ENCODE assay signal across 8 cellular contexts in genomic region chr14:61280092-61280525, GRCh38. TPM values are rescaled to one million over a fixed set of nuclear protein-coding genes. Genes with fewer than 3 reads are reported as not detected.
DNase-seq lines count a peak whose midpoint lies in the region; ATAC-seq lines count a peak whose summit lies in the region.

No MANE protein-coding gene starts in this region.

- H3K27ac ChIP-seq in iPS-20b (ENCODE audit: low read length): no peak overlapping the region

- H3K9me3 ChIP-seq in iPS-20b (ENCODE audit: insufficient read depth, low read depth, low read length): no peaks in the 10 kb centered on the region

- ATAC-seq in activated naive CD4-positive, alpha-beta T cell treated with anti-CD3 and anti-CD28 coated beads, Interleukin-2, amount 50 U/mL, for 72 hours: peak; percentile 48 to 63
- ATAC-seq in HG02571 (IDR thresholded peaks at IDR 0.05; ENCODE audit: unreplicated experiment) (no peak), HG03469 (IDR thresholded peaks at IDR 0.05; ENCODE audit: unreplicated experiment) (no peak)

- peak overlapping the region; percentile 41 to 91 for H3K27ac Mint-ChIP-seq in activated naive CD4-positive, alpha-beta T cell treated with anti-CD3 and anti-CD28 coated beads, Interleukin-2, amount 50 U/mL, for 72 hours

- H3K36me3 Mint-ChIP-seq in activated naive CD4-positive, alpha-beta T cell treated with anti-CD3 and anti-CD28 coated beads, Interleukin-2, amount 50 U/mL, for 72 hours: peaks cover 0 to 7% of the 10 kb centered on the region in 2 donors

- H3K36me3 ChIP-seq in iPS-20b (ENCODE audit: insufficient read depth, low read depth, low read length): no peaks in the 10 kb centered on the region

- H3K9ac ChIP-seq in iPS-20b (ENCODE audit: low read depth, low read length): peak overlapping the region; percentile 39; the same call in 1 of the 2 replicates

- peaks cover 35% of the 10 kb centered on the region for H3K27me3 ChIP-seq in iPS-20b (ENCODE audit: insufficient read depth, low read length)

- H3K4me3 ChIP-seq in iPS-20b (ENCODE audit: low read length): peak overlapping the region; percentile 73

- DNase-seq in NCI-H748 (lab: John Stamatoyannopoulos, UW; ENCODE audit: unreplicated experiment): peak; percentile 88
- DNase-seq in activated naive CD4-positive, alpha-beta T cell treated with anti-CD3 and anti-CD28 coated beads, Interleukin-2, amount 50 U/mL, for 72 hours (ENCODE audit: low spot score in 2 of 2): peak in 1 of 2 donors; percentile 52
- DNase-seq in stimulated activated CD4-positive, alpha-beta T cell treated with anti-CD3 and anti-CD28 coated beads, Interleukin-2, amount 100 ng/mL, for 48 hours: peak; percentile 32
- no peak for DNase-seq in NCI-H2081 (lab: John Stamatoyannopoulos, UW)
- DNase-seq in HK-2 (ENCODE audit: unreplicated experiment): no peak

- no peaks in the 10 kb centered on the region; the same call in 1 of the 2 replicates for H3K4me1 ChIP-seq in iPS-20b (ENCODE audit: insufficient read depth, low read length)

- no peaks in the 10 kb centered on the region for H3K9me3 Mint-ChIP-seq in activated naive CD4-positive, alpha-beta T cell treated with anti-CD3 and anti-CD28 coated beads, Interleukin-2, amount 50 U/mL, for 72 hours

RNA-seq across cellular contexts. Expression of gene TMEM30B, which starts 1.0 kb away (rescaled TPM):
- 1 to 10 TPM; 1.4 to 2.1 TPM for total RNA-seq in activated naive CD4-positive, alpha-beta T cell treated with anti-CD3 and anti-CD28 coated beads, Interleukin-2, amount 50 U/mL, for 72 hours

RNA-seq across cellular contexts. Expression of gene PRKCH, which starts 41.3 kb away (rescaled TPM):
- 100 to 1,000 TPM; 131 to 216 TPM for total RNA-seq in activated naive CD4-positive, alpha-beta T cell treated with anti-CD3 and anti-CD28 coated beads, Interleukin-2, amount 50 U/mL, for 72 hours

Comparison
In these comparisons a context has a peak if more than half of its experiments do, and no peak if none do; other contexts are left out.
1. DNase-seq: peak in NCI-H748 (single experiment) and stimulated activated CD4-positive, alpha-beta T cell treated with anti-CD3 and anti-CD28 coated beads, Interleukin-2, amount 100 ng/mL, for 48 hours (2 of 2); none in NCI-H2081 (0 of 2) and HK-2 (single experiment).
2. ATAC-seq: peak in activated naive CD4-positive, alpha-beta T cell treated with anti-CD3 and anti-CD28 coated beads, Interleukin-2, amount 50 U/mL, for 72 hours (2 of 2); none in HG02571 (single experiment) and HG03469 (single experiment).